ENCODE assay signal across 9 cellular contexts in genomic region chr1:156641761-156642264, GRCh38. TPM values are rescaled to one million over a fixed set of nuclear protein-coding genes. Genes with fewer than 3 reads are reported as not detected.
A peak's percentile ranks its signal among the peaks of the same experiment; 100 is the strongest.
DNase-seq lines count a peak whose midpoint lies in the region; ATAC-seq lines count a peak whose summit lies in the region.
"Had no signal": no experiment of that assay in that cellular context is flagged by ENCODE, and none has a peak within 500 bp of the region (broad histone marks: within the 10 kb centered on the region; RNA-seq: fewer than 3 reads in every experiment).

BCAN (plus strand) TSS chr1:156642117; CDS start chr1:156646055, 3,938 bp downstream.

- no peak within 1 kb of the TSS for H3K27ac Mint-ChIP-seq in T-helper 2 cell treated with Interferon-gamma antibody and Interleukin-4, amounts not matched to agents 5 μg/mL and 100 μg/mL, for 36 hours
- no peak within 1 kb of the TSS for H3K27ac Mint-ChIP-seq in activated naive CD4-positive, alpha-beta T cell treated with anti-CD3 and anti-CD28 coated beads, Interleukin-2, amount 50 U/mL, for 72 hours
- H3K27ac Mint-ChIP-seq in stimulated activated effector memory CD8-positive, alpha-beta T cell treated with anti-CD3 and anti-CD28 coated beads, Interleukin-12 subunit alpha, Interleukin-12 subunit beta, amount 100 ng/mL, for 72 hours, result no peak within 1 kb of the TSS

- no peaks in the 10 kb centered on the region for H3K36me3 Mint-ChIP-seq in T-helper 2 cell treated with Interferon-gamma antibody and Interleukin-4, amounts not matched to agents 5 μg/mL and 100 μg/mL, for 36 hours (ENCODE audit: low read depth)
- H3K36me3 Mint-ChIP-seq in activated naive CD4-positive, alpha-beta T cell treated with anti-CD3 and anti-CD28 coated beads, Interleukin-2, amount 50 U/mL, for 72 hours, result peaks cover 0 to 7% of the 10 kb centered on the region in 2 donors
- peaks cover 12% of the 10 kb centered on the region for H3K36me3 Mint-ChIP-seq in stimulated activated effector memory CD8-positive, alpha-beta T cell treated with anti-CD3 and anti-CD28 coated beads, Interleukin-12 subunit alpha, Interleukin-12 subunit beta, amount 100 ng/mL, for 72 hours

- H3K4me1 Mint-ChIP-seq in T-helper 2 cell treated with Interferon-gamma antibody and Interleukin-4, amounts not matched to agents 5 μg/mL and 100 μg/mL, for 36 hours (ENCODE audit: low read depth), result peaks cover 25% of the 10 kb centered on the region
- H3K4me1 Mint-ChIP-seq in stimulated activated effector memory CD8-positive, alpha-beta T cell treated with anti-CD3 and anti-CD28 coated beads, Interleukin-12 subunit alpha, Interleukin-12 subunit beta, amount 100 ng/mL, for 72 hours, result peaks cover 43% of the 10 kb centered on the region

- H3K9me3 Mint-ChIP-seq in T-helper 2 cell treated with Interferon-gamma antibody and Interleukin-4, amounts not matched to agents 5 μg/mL and 100 μg/mL, for 36 hours, result no peaks in the 10 kb centered on the region
- H3K9me3 Mint-ChIP-seq in activated naive CD4-positive, alpha-beta T cell treated with anti-CD3 and anti-CD28 coated beads, Interleukin-2, amount 50 U/mL, for 72 hours, result no peaks in the 10 kb centered on the region
- no peaks in the 10 kb centered on the region for H3K9me3 Mint-ChIP-seq in stimulated activated effector memory CD8-positive, alpha-beta T cell treated with anti-CD3 and anti-CD28 coated beads, Interleukin-12 subunit alpha, Interleukin-12 subunit beta, amount 100 ng/mL, for 72 hours

- peaks cover 76% of the 10 kb centered on the region for H3K27me3 Mint-ChIP-seq in T-helper 2 cell treated with Interferon-gamma antibody and Interleukin-4, amounts not matched to agents 5 μg/mL and 100 μg/mL, for 36 hours (ENCODE audit: low read depth)

- H3K4me3 ChIP-seq in iPS-11a (ENCODE audit: low read depth, low read length), result peak within 1 kb of the TSS; percentile 47

- H3K4me3 Mint-ChIP-seq in T-helper 2 cell treated with Interferon-gamma antibody and Interleukin-4, amounts not matched to agents 5 μg/mL and 100 μg/mL, for 36 hours, result peak within 1 kb of the TSS; percentile 53
- peak within 1 kb of the TSS; percentile 67 for H3K4me3 Mint-ChIP-seq in stimulated activated effector memory CD8-positive, alpha-beta T cell treated with anti-CD3 and anti-CD28 coated beads, Interleukin-12 subunit alpha, Interleukin-12 subunit beta, amount 100 ng/mL, for 72 hours

- peak; percentile 28 to 36 for ATAC-seq in activated naive CD4-positive, alpha-beta T cell treated with anti-CD3 and anti-CD28 coated beads, Interleukin-2, amount 50 U/mL, for 72 hours
- ATAC-seq in stimulated activated effector memory CD8-positive, alpha-beta T cell treated with anti-CD3 and anti-CD28 coated beads, Interleukin-12 subunit alpha, Interleukin-12 subunit beta, amount 100 ng/mL, for 72 hours, result peak; percentile 27
- no peak for ATAC-seq in GM18867 (IDR thresholded peaks at IDR 0.05; ENCODE audit: unreplicated experiment)

- DNase-seq in T-helper 2 cell treated with Interferon-gamma antibody and Interleukin-4, amounts not matched to agents 5 μg/mL and 100 μg/mL, for 36 hours (ENCODE audit: low spot score), result no peak
- DNase-seq in T-helper 2 cell (no peak), NCI-H1930 (lab: John Stamatoyannopoulos, UW) (no peak), HuH-7.5 (ENCODE audit: low spot score) (no peak)
- no peak for DNase-seq in activated naive CD4-positive, alpha-beta T cell treated with anti-CD3 and anti-CD28 coated beads, Interleukin-2, amount 50 U/mL, for 72 hours (ENCODE audit: low spot score in 2 of 2)
- DNase-seq in stimulated activated effector memory CD8-positive, alpha-beta T cell treated with anti-CD3 and anti-CD28 coated beads, Interleukin-12 subunit alpha, Interleukin-12 subunit beta, amount 100 ng/mL, for 72 hours (ENCODE audit: low spot score in 2 of 2), result no peak

RNA-seq across cellular contexts. Expression of gene BCAN, which starts in this region (rescaled TPM):
- total RNA-seq in activated naive CD4-positive, alpha-beta T cell treated with anti-CD3 and anti-CD28 coated beads, Interleukin-2, amount 50 U/mL, for 72 hours, result not detected
- total RNA-seq: liver had no signal

Comparison
In these comparisons a context has a peak if more than half of its experiments do, and no peak if none do; other contexts are left out.
1. Peak in ATAC-seq in activated naive CD4-positive, alpha-beta T cell treated with anti-CD3 and anti-CD28 coated beads, Interleukin-2, amount 50 U/mL, for 72 hours; RNA of the gene not detected or under 1 TPM.